In the genomic region with DNA sequence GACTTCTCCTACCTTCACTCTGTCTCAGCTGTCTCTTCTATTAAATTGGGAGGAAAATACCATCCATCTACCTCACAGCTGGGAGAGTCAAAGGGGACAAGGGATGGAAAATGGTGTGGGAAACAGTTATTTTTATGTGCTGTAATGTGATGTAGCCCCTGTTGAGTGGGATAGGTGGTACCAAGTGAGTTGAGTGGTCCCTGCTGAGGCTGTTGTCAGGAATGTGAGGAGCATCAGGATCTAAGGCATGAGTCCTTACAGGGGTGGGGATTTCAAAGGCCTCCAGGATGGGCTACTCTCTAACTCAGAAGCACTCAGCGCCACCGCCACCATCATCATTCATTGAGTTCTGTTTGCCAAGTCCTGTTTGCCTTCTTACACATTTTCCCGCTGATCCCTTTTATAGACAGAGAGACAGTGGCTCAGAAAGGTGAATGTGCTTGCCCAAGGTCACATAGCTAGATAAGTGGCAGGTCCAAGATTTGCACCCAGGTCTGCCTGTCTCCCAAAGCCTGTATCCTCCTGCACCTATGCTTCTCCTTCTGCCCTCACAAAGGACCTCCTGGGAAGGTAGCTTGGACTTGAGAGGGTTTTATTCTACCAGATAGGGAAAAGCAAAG, we compare ENCODE assay signal across 10 cellular contexts. TPM values are rescaled to one million over a fixed set of nuclear protein-coding genes. Genes with fewer than 3 reads are reported as not detected.
DNase-seq lines count a peak whose midpoint lies in the region; ATAC-seq and TF ChIP-seq lines count a peak whose summit lies in the region.
"Had no signal": no experiment of that assay in that cellular context is flagged by ENCODE, and none has a peak within 500 bp of the region (broad histone marks: within the 10 kb centered on the region; RNA-seq: fewer than 3 reads in every experiment).

No MANE protein-coding gene starts in this region.

- H3K27me3 Mint-ChIP-seq in IgD-negative memory B cell = peaks cover 4% of the 10 kb centered on the region
- peaks cover 0 to 85% (median 6%) of the 10 kb centered on the region in 5 donors for H3K27me3 Mint-ChIP-seq in naive thymus-derived CD4-positive, alpha-beta T cell

- intact Hi-C loops in naive thymus-derived CD4-positive, alpha-beta T cell (cut with micrococcal nuclease) = no loop called here
- intact Hi-C loops in tibial artery (cut with DNase I; ENCODE audit: low total_unique reads) = no loop called here

- peak overlapping the region in 3 of 4 donors; percentile 29 to 76 (median 75) for H3K4me3 Mint-ChIP-seq in IgD-negative memory B cell
- H3K4me3 Mint-ChIP-seq in naive thymus-derived CD4-positive, alpha-beta T cell = peak overlapping the region in 7 of 10 donors; percentile 19 to 66 (median 58)
- H3K4me3 Mint-ChIP-seq: activated CD8-positive, alpha-beta T cell treated with anti-CD3 and anti-CD28 coated beads for 36 hours had no signal

- no peaks in the 10 kb centered on the region for H3K9me3 Mint-ChIP-seq in IgD-negative memory B cell
- H3K9me3 Mint-ChIP-seq in naive thymus-derived CD4-positive, alpha-beta T cell = peaks cover 0 to 1% (median 0%) of the 10 kb centered on the region in 11 donors
- H3K9me3 Mint-ChIP-seq: activated CD8-positive, alpha-beta T cell treated with anti-CD3 and anti-CD28 coated beads for 36 hours had no signal

- TF ChIP-seq CTCF in tibial artery (IDR thresholded peaks at IDR 0.05) = no peak

- H3K27ac ChIP-seq in cingulate gyrus (ENCODE audit: low read depth, low read length) (peak overlapping the region; percentile 87), tibial artery (peak overlapping the region; percentile 94 to 97)
- no peak overlapping the region for H3K27ac ChIP-seq in naive thymus-derived CD4-positive, alpha-beta T cell (ENCODE audit: low read depth, low read length)

- POLR2A ChIA-PET in naive thymus-derived CD4-positive, alpha-beta T cell (lab: Charles Lee) = interaction anchor here (0.6 to 57.7 kb wide), 6 partner anchors 9 to 71 kb away, joined by 3 to 1267 read pairs (median 16); no protein-coding TSS in a partner anchor
- POLR2A ChIA-PET in HEK293T (lab: Yijun Ruan, JAX) = interaction anchor here (0.6 to 1.7 kb wide), 2 partner anchors 35 to 1877 kb away, joined by 3 to 5 read pairs; no protein-coding TSS in a partner anchor

- H3K4me1 ChIP-seq in naive thymus-derived CD4-positive, alpha-beta T cell (ENCODE audit: control insufficient read depth in 2 of 2, insufficient read depth in 2 of 2, low read length in 2 of 2) = peaks cover 2 to 22% of the 10 kb centered on the region in 2 donors
- peaks cover 0 to 77% (median 62%) of the 10 kb centered on the region in 4 donors for H3K4me1 ChIP-seq in tibial artery

- CTCF ChIA-PET in naive thymus-derived CD4-positive, alpha-beta T cell (lab: Charles Lee) = interaction anchor here (1.3 to 25.8 kb wide), 2 partner anchors 9 to 69 kb away, joined by 4 to 643 read pairs; no protein-coding TSS in a partner anchor
- CTCF ChIA-PET in HEK293T (lab: Yijun Ruan, JAX) = interaction anchor here (0.6 to 1.0 kb wide), 2 partner anchors 20 to 71 kb away, joined by 3 read pairs; no protein-coding TSS in a partner anchor

- H3K36me3 ChIP-seq in naive thymus-derived CD4-positive, alpha-beta T cell (ENCODE audit: control insufficient read depth in 2 of 3, insufficient read depth in 3 of 3, low read length in 3 of 3) = peaks cover 0 to 5% (median 0%) of the 10 kb centered on the region in 3 experiments
- H3K36me3 ChIP-seq in tibial artery = peaks cover 0 to 3% (median 0%) of the 10 kb centered on the region in 3 donors

- H3K27ac Mint-ChIP-seq in IgD-negative memory B cell = peak overlapping the region in 2 of 3 donors; percentile 83 to 89
- peak overlapping the region in 5 of 9 donors; percentile 25 to 96 (median 56) for H3K27ac Mint-ChIP-seq in naive thymus-derived CD4-positive, alpha-beta T cell
- H3K27ac Mint-ChIP-seq: activated CD8-positive, alpha-beta T cell treated with anti-CD3 and anti-CD28 coated beads for 36 hours had no signal

- no peak for ATAC-seq in naive thymus-derived CD4-positive, alpha-beta T cell
- ATAC-seq: activated CD8-positive, alpha-beta T cell treated with anti-CD3 and anti-CD28 coated beads for 36 hours had no signal

- in situ Hi-C loops in ACHN (cut with HindIII; ENCODE audit: low pct_ligation_motif_present, low pct_unique_long_range_greater_than_20kb, low sequenced_read_pairs) = no loop called here

- H3K9me3 ChIP-seq in naive thymus-derived CD4-positive, alpha-beta T cell (ENCODE audit: control insufficient read depth in 2 of 3, low read length in 3 of 3) = no peaks in the 10 kb centered on the region
- H3K9me3 ChIP-seq in tibial artery = no peaks in the 10 kb centered on the region

- H3K27me3 ChIP-seq in naive thymus-derived CD4-positive, alpha-beta T cell (ENCODE audit: control insufficient read depth in 2 of 2, insufficient read depth in 2 of 2, low read length in 2 of 2) = no peaks in the 10 kb centered on the region
- no peaks in the 10 kb centered on the region for H3K27me3 ChIP-seq in tibial artery

- peaks cover 42 to 56% (median 49%) of the 10 kb centered on the region in 3 donors for H3K4me1 Mint-ChIP-seq in IgD-negative memory B cell
- peaks cover 36 to 75% (median 65%) of the 10 kb centered on the region in 7 donors for H3K4me1 Mint-ChIP-seq in naive thymus-derived CD4-positive, alpha-beta T cell

- no peaks in the 10 kb centered on the region for H3K36me3 Mint-ChIP-seq in IgD-negative memory B cell
- peaks cover 0 to 6% (median 0%) of the 10 kb centered on the region in 5 donors for H3K36me3 Mint-ChIP-seq in naive thymus-derived CD4-positive, alpha-beta T cell

- no peak overlapping the region for H3K4me3 ChIP-seq in naive thymus-derived CD4-positive, alpha-beta T cell (ENCODE audit: low read length)
- no peak overlapping the region for H3K4me3 ChIP-seq in tibial artery

- no peak for DNase-seq in naive thymus-derived CD4-positive, alpha-beta T cell
- DNase-seq in tibial artery = no peak
- no peak for DNase-seq in stimulated activated CD4-positive, alpha-beta T cell treated with anti-CD3 and anti-CD28 coated beads, Interleukin-15, amount 100 ng/mL, for 24 hours
- no peak for DNase-seq in HEK293T (ENCODE audit: extremely low spot score)
- DNase-seq in ACHN = no peak
- DNase-seq: activated CD8-positive, alpha-beta T cell treated with anti-CD3 and anti-CD28 coated beads for 36 hours; NCI-H524 treated with DMSO at 0.1 percent for 48 hours; stimulated activated CD4-positive, alpha-beta T cell treated with anti-CD3 and anti-CD28 coated beads, Interleukin-4, amount 100 ng/mL, for 4 hours had no signal

TF ChIP-seq in HEK293T, 16 proteins besides CTCF, POLR2A, EP300 and RAD21:
- TF ChIP-seq FOXK2 (IDR thresholded peaks at IDR 0.05) = no peak
- TF ChIP-seq ZNF384 (IDR thresholded peaks at IDR 0.05) = no peak
- TF ChIP-seq HDGF (IDR thresholded peaks at IDR 0.05; ENCODE audit: borderline replicate concordance) = no peak
- TF ChIP-seq CTBP1 (IDR thresholded peaks at IDR 0.05; ENCODE audit: borderline replicate concordance) = no peak
- no peak for TF ChIP-seq FOXM1 (IDR thresholded peaks at IDR 0.05; ENCODE audit: borderline replicate concordance)
- no peak for TF ChIP-seq FOXA1 (IDR thresholded peaks at IDR 0.05)
- TF ChIP-seq L3MBTL2 (conservative IDR thresholded peaks at IDR 0.05) = no peak
- no peak for TF ChIP-seq ELF4 (IDR thresholded peaks at IDR 0.05)
- TF ChIP-seq BHLHE40 (IDR thresholded peaks at IDR 0.05; ENCODE audit: borderline replicate concordance) = no peak
- TF ChIP-seq PKNOX1 (IDR thresholded peaks at IDR 0.05) = no peak
- no peak for TF ChIP-seq ARNT (IDR thresholded peaks at IDR 0.05)
- no peak for TF ChIP-seq SP1 (IDR thresholded peaks at IDR 0.05)
- TF ChIP-seq TARDBP (IDR thresholded peaks at IDR 0.05) = no peak
- no peak for TF ChIP-seq SUZ12 (IDR thresholded peaks at IDR 0.05)
- TF ChIP-seq LEF1 (IDR thresholded peaks at IDR 0.05; ENCODE audit: borderline replicate concordance) = no peak
- no peak for TF ChIP-seq NFRKB (IDR thresholded peaks at IDR 0.05)

RNA-seq across cellular contexts. Expression of gene ID3, which starts 4.6 kb away (rescaled TPM):
- 74.0 TPM for polyA plus RNA-seq in IgD-negative memory B cell
- 10 to 100 TPM; 14.8 to 89.4 (median 34.1) TPM for total RNA-seq in naive thymus-derived CD4-positive, alpha-beta T cell
- 10 to 100 TPM; 13.0 to 28.3 TPM for polyA plus RNA-seq in naive thymus-derived CD4-positive, alpha-beta T cell

RNA-seq across cellular contexts. Expression of gene E2F2, which starts 32.8 kb away (rescaled TPM):
- polyA plus RNA-seq in IgD-negative memory B cell = 2.2 TPM
- 10 to 100 TPM in 1 of 5 experiments, 1 to 10 TPM in 1, under 1 TPM in 2, not detected in 1; 0.14 to 65.7 (median 2.5) TPM for total RNA-seq in naive thymus-derived CD4-positive, alpha-beta T cell
- polyA plus RNA-seq in naive thymus-derived CD4-positive, alpha-beta T cell = not detected
